13 cellular contexts compared by ENCODE assay signal in the genomic region with DNA sequence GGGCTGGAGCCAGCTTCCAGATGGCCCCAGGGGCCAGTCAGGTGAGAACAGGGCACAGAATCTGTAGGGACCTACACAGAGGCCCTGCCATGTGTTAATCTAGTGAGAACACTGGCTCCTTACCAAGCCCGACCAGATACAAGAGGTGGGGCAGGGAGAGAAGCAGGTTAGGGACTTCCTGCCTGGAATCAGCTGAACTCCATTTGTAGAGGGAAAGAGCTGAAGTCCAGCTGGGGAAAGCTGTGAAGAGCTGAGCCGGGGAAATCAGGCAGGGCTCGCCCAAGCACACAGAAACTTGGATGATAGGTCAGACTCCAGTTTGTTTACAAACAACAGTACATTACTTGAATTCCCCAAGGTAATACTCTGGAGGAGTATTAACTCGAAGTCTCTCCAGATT. TPM values are rescaled to one million over a fixed set of nuclear protein-coding genes. Genes with fewer than 3 reads are reported as not detected.
DNase-seq lines count a peak whose midpoint lies in the region; ATAC-seq and TF ChIP-seq lines count a peak whose summit lies in the region.
"Had no signal": no experiment of that assay in that cellular context is flagged by ENCODE, and none has a peak within 500 bp of the region (broad histone marks: within the 10 kb centered on the region; RNA-seq: fewer than 3 reads in every experiment).

No MANE protein-coding gene starts in this region.

- H3K4me3 ChIP-seq in colonic mucosa (no peak overlapping the region), skeletal muscle tissue (ENCODE audit: low read length in 3 of 3) (no peak overlapping the region)

- DNase-seq in H4 (ENCODE audit: low spot score) (peak; percentile 52), colonic mucosa (peak; percentile 65), left kidney (ENCODE audit: low read depth, low spot score) (peak; percentile 26), AG08395 (ENCODE audit: low spot score) (no peak), NOMO-1 treated with dmso at 0.1 percent for 144 hours (lab: John Stamatoyannopoulos, UW; ENCODE audit: unreplicated experiment) (no peak)
- DNase-seq: activated CD4-positive, alpha-beta T cell treated with anti-CD3 and anti-CD28 coated beads for 4 hours; activated naive CD4-positive, alpha-beta T cell treated with anti-CD3 and anti-CD28 coated beads, Interleukin-2, amount 10 ng/mL, durations not matched to agents 7 days and 5 days; NCI-H1417 treated with DMSO at 0.1 percent for 48 hours; NCI-H446; SIG-M5 had no signal

- intact Hi-C loops in colonic mucosa (cut with DNase I), result no loop called here

- H3K36me3 ChIP-seq in colonic mucosa, result no peaks in the 10 kb centered on the region
- no peaks in the 10 kb centered on the region for H3K36me3 ChIP-seq in skeletal muscle tissue (ENCODE audit: control insufficient read depth in 3 of 3, insufficient read depth in 3 of 3, low read length in 3 of 3)

- H3K27me3 ChIP-seq in colonic mucosa, result no peaks in the 10 kb centered on the region
- H3K27me3 ChIP-seq in skeletal muscle tissue (ENCODE audit: control insufficient read depth in 3 of 3, insufficient read depth in 3 of 3, low read length in 3 of 3), result peaks cover 0 to 4% (median 0%) of the 10 kb centered on the region in 3 donors

- H3K27ac ChIP-seq in colonic mucosa, result peak overlapping the region; percentile 51
- peak overlapping the region; percentile 21 for H3K27ac ChIP-seq in skeletal muscle tissue (ENCODE audit: low read depth, low read length)

- no peak for TF ChIP-seq CTCF in colonic mucosa (IDR thresholded peaks at IDR 0.05)

- H3K4me1 ChIP-seq in colonic mucosa (no peaks in the 10 kb centered on the region), skeletal muscle tissue (ENCODE audit: control insufficient read depth in 3 of 3, insufficient read depth in 3 of 3, low read length in 3 of 3) (peaks cover 0 to 3% (median 0%) of the 10 kb centered on the region in 3 donors)

- ATAC-seq in HG02571 (IDR thresholded peaks at IDR 0.05; ENCODE audit: unreplicated experiment) (no peak), GM21528 (IDR thresholded peaks at IDR 0.05; ENCODE audit: low FRiP score, unreplicated experiment) (no peak)

- H3K9ac ChIP-seq in colonic mucosa (ENCODE audit: low read depth in 2 of 2, low read length in 2 of 2) (no peak overlapping the region), skeletal muscle tissue (ENCODE audit: low read depth in 1 of 3, low read length in 3 of 3) (no peak overlapping the region)

- H3K9me3 ChIP-seq in colonic mucosa (no peaks in the 10 kb centered on the region), skeletal muscle tissue (ENCODE audit: control insufficient read depth in 3 of 3, low read length in 3 of 3) (no peaks in the 10 kb centered on the region)

RNA-seq across cellular contexts. Expression of a gene that starts 46.7 kb away (rescaled TPM):
- 3.7 and 5.7 TPM in 2 replicates for total RNA-seq in H4 (2014; rRNA removed; shearing (Covaris generic))
- total RNA-seq in colonic mucosa (1 to 10 TPM; 4.3 to 6.6 TPM), skeletal muscle tissue (1.6 TPM)

Comparison
In these comparisons a context has a peak if more than half of its experiments do, and no peak if none do; other contexts are left out.
1. DNase-seq: peak in H4 (single experiment), colonic mucosa (single experiment) and left kidney (single experiment); none in AG08395 (single experiment) and NOMO-1 treated with dmso at 0.1 percent for 144 hours (single experiment).